Comparison of ENCODE assay signal across 17 cellular contexts in genomic region chr15:48570838-48571237, GRCh38.
"Had no signal": no experiment of that assay in that cellular context is flagged by ENCODE, and none has a peak within 500 bp of the region (broad histone marks: within the 10 kb centered on the region; RNA-seq: fewer than 3 reads in every experiment).

No MANE protein-coding gene starts in this region.

- H3K27me3 Mint-ChIP-seq: activated naive CD8-positive, alpha-beta T cell had no signal

- H3K4me1 ChIP-seq: breast epithelium, psoas muscle had no signal

- ATAC-seq: activated CD8-positive, alpha-beta memory T cell treated with anti-CD3 and anti-CD28 coated beads, Interleukin-2, amount 10 ng/mL, durations not matched to agents 7 days and 5 days; activated T-cell treated with anti-CD3 and anti-CD28 coated beads, Interleukin-2, amount 50 U/mL, for 4 hours; left lung; psoas muscle; stimulated activated naive CD8-positive, alpha-beta T cell treated with anti-CD3 and anti-CD28 coated beads, Interleukin-15, Interleukin-2, amounts not matched to agents 100 U/mL and 50 U/mL, for 24 hours had no signal

- H3K9me3 ChIP-seq: breast epithelium, esophagus muscularis mucosa, left lung, neutrophil, psoas muscle, thoracic aorta had no signal

- H3K27ac Mint-ChIP-seq: activated CD8-positive, alpha-beta memory T cell treated with anti-CD3 and anti-CD28 coated beads, Interleukin-2, amount 10 ng/mL, durations not matched to agents 7 days and 5 days; activated naive CD8-positive, alpha-beta T cell; mesothelial cell of epicardium had no signal

- H3K4me3 Mint-ChIP-seq: activated CD8-positive, alpha-beta memory T cell treated with anti-CD3 and anti-CD28 coated beads, Interleukin-2, amount 10 ng/mL, durations not matched to agents 7 days and 5 days; activated naive CD8-positive, alpha-beta T cell; activated T-cell treated with anti-CD3 and anti-CD28 coated beads, Interleukin-2, amount 50 U/mL, for 4 hours; mesothelial cell of epicardium had no signal

- H3K27me3 ChIP-seq: breast epithelium, esophagus muscularis mucosa, left lung, neutrophil had no signal

- H3K27ac ChIP-seq: breast epithelium, left lung, neutrophil, psoas muscle, thoracic aorta had no signal

- H3K4me1 Mint-ChIP-seq: activated CD8-positive, alpha-beta memory T cell treated with anti-CD3 and anti-CD28 coated beads, Interleukin-2, amount 10 ng/mL, durations not matched to agents 7 days and 5 days had no signal

- H3K4me3 ChIP-seq: breast epithelium, esophagus muscularis mucosa, left lung, psoas muscle, thoracic aorta had no signal

- DNase-seq: activated CD4-positive, alpha-beta T cell treated with anti-CD3 and anti-CD28 coated beads, Interleukin-2, amount 50 U/mL, for 48 hours; activated CD4-positive, CD25-positive, alpha-beta regulatory T cell treated with anti-CD3 and anti-CD28 coated beads, Interleukin-2, amount 50 U/mL, for 72 hours; activated CD8-positive, alpha-beta memory T cell treated with anti-CD3 and anti-CD28 coated beads, Interleukin-2, amount 10 ng/mL, durations not matched to agents 7 days and 5 days; activated gamma-delta T cell; activated T-cell treated with anti-CD3 and anti-CD28 coated beads, Interleukin-2, amount 50 U/mL, for 4 hours; foreskin fibroblast; left lung; psoas muscle; stimulated activated CD4-positive, alpha-beta T cell treated with anti-CD3 and anti-CD28 coated beads, Interleukin-4, amount 100 ng/mL, for 1 hour; stimulated activated CD8-positive, alpha-beta memory T cell treated with anti-CD3 and anti-CD28 coated beads, Interleukin-4, amount 100 ng/mL, for 48 hours; stimulated activated naive CD8-positive, alpha-beta T cell treated with anti-CD3 and anti-CD28 coated beads, Interleukin-15, Interleukin-2, amounts not matched to agents 100 U/mL and 50 U/mL, for 24 hours had no signal

- H3K36me3 Mint-ChIP-seq: activated CD8-positive, alpha-beta memory T cell treated with anti-CD3 and anti-CD28 coated beads, Interleukin-2, amount 10 ng/mL, durations not matched to agents 7 days and 5 days; activated naive CD8-positive, alpha-beta T cell had no signal

- H3K36me3 ChIP-seq: breast epithelium, left lung, neutrophil had no signal
